ENCODE assay signal across 15 cellular contexts in the genomic region with DNA sequence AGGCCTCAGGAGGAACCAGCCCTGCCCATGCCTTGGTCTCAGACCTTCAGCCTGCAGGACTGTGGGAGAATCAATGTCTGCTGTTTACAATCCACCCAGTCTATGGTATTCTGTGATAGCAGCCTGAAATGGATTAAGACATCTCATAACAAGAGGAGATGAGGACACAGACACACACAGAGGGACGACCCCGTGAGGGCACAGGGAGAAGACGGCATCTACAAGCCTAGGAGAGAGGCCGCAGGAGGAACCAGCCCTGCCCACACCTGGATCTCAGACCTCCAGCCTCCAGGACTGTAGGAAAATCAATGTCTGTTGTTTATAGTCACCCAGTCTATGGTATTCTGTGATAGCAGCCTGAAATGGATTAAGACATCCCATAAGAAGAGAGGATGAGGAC. TPM values are rescaled to one million over a fixed set of nuclear protein-coding genes. Genes with fewer than 3 reads are reported as not detected.
DNase-seq lines count a peak whose midpoint lies in the region; ATAC-seq, FAIRE-seq and TF ChIP-seq lines count a peak whose summit lies in the region.
"Had no signal": no experiment of that assay in that cellular context is flagged by ENCODE, and none has a peak within 500 bp of the region (broad histone marks: within the 10 kb centered on the region; RNA-seq: fewer than 3 reads in every experiment).

No MANE protein-coding gene starts in this region.

- H3K4me3 Mint-ChIP-seq in activated CD4-positive, alpha-beta memory T cell treated with anti-CD3 and anti-CD28 coated beads, Interleukin-2, amount 10 ng/mL, durations not matched to agents 7 days and 5 days, result peak overlapping the region; percentile 39
- peak overlapping the region; percentile 20 to 64 (median 43) for H3K4me3 Mint-ChIP-seq in immature natural killer cell
- peak overlapping the region; percentile 56 to 69 for H3K4me3 Mint-ChIP-seq in stimulated activated naive B cell treated with anti-CD40 and anti-IgM and Interleukin-4, amounts not matched to agents 10 μg/mL and 1 μg/mL and 100 μg/mL, for 72 hours
- H3K4me3 Mint-ChIP-seq: activated naive CD8-positive, alpha-beta T cell treated with anti-CD3 and anti-CD28 coated beads, Interleukin-2, amount 10 ng/mL, durations not matched to agents 7 days and 5 days had no signal

- no peaks in the 10 kb centered on the region for H3K27me3 ChIP-seq in transverse colon
- H3K27me3 ChIP-seq in BE2C, result no peaks in the 10 kb centered on the region
- H3K27me3 ChIP-seq: vagina had no signal

- H3K36me3 ChIP-seq in transverse colon (peaks cover 1 to 55% (median 32%) of the 10 kb centered on the region in 4 donors), BE2C (peaks cover 70% of the 10 kb centered on the region)

- DNase-seq in activated T-cell treated with anti-CD3 and anti-CD28 coated beads, Interleukin-2, amount 50 U/mL, for 1 hour, result peak; percentile 2
- DNase-seq in activated T-cell treated with anti-CD3 and anti-CD28 coated beads for 4 hours (no peak), immature natural killer cell (no peak), transverse colon (no peak), BE2C (no peak), D721Med (ENCODE audit: insufficient read length, low spot score) (no peak)
- DNase-seq in activated CD4-positive, alpha-beta memory T cell treated with anti-CD3 and anti-CD28 coated beads, Interleukin-2, amount 10 ng/mL, durations not matched to agents 7 days and 5 days, result peak; percentile 14
- no peak for DNase-seq in stimulated activated naive B cell treated with anti-CD40 and anti-IgM and Interleukin-4, amounts not matched to agents 10 μg/mL and 1 μg/mL and 100 μg/mL, for 72 hours
- DNase-seq: NCI-H1417 treated with DMSO at 0.1 percent for 48 hours; NCI-H524; stimulated activated CD4-positive, alpha-beta T cell treated with anti-CD3 and anti-CD28 coated beads, Interleukin-12 subunit alpha, Interleukin-12 subunit beta, amount 100 ng/mL, for 4 hours had no signal

- intact Hi-C loops in transverse colon (cut with DNase I; ENCODE audit: low total_unique reads), result no loop called here

- CTCF ChIA-PET in activated CD4-positive, alpha-beta memory T cell treated with anti-CD3 and anti-CD28 coated beads, Interleukin-2, amount 10 ng/mL, durations not matched to agents 7 days and 5 days (lab: Charles Lee), result no interaction called here

- TF ChIP-seq EP300 in transverse colon (IDR thresholded peaks at IDR 0.05; ENCODE audit: low read depth), result no peak

- ATAC-seq in stimulated activated naive B cell treated with anti-CD40 and anti-IgM and Interleukin-4, amounts not matched to agents 10 μg/mL and 1 μg/mL and 100 μg/mL, for 72 hours (replicated peaks), result no peak

- no peaks in the 10 kb centered on the region for H3K9me3 ChIP-seq in transverse colon
- H3K9me3 ChIP-seq in BE2C, result no peaks in the 10 kb centered on the region
- H3K9me3 ChIP-seq: vagina had no signal

- peaks cover 10 to 38% (median 33%) of the 10 kb centered on the region in 4 donors for H3K4me1 ChIP-seq in transverse colon
- no peaks in the 10 kb centered on the region for H3K4me1 ChIP-seq in BE2C

- H3K9me3 Mint-ChIP-seq in activated CD4-positive, alpha-beta memory T cell treated with anti-CD3 and anti-CD28 coated beads, Interleukin-2, amount 10 ng/mL, durations not matched to agents 7 days and 5 days, result no peaks in the 10 kb centered on the region
- H3K9me3 Mint-ChIP-seq in immature natural killer cell, result no peaks in the 10 kb centered on the region
- peaks cover 0 to 2% of the 10 kb centered on the region in 2 donors for H3K9me3 Mint-ChIP-seq in stimulated activated naive B cell treated with anti-CD40 and anti-IgM and Interleukin-4, amounts not matched to agents 10 μg/mL and 1 μg/mL and 100 μg/mL, for 72 hours
- H3K9me3 Mint-ChIP-seq: activated naive CD8-positive, alpha-beta T cell treated with anti-CD3 and anti-CD28 coated beads, Interleukin-2, amount 10 ng/mL, durations not matched to agents 7 days and 5 days had no signal

- H3K4me1 Mint-ChIP-seq in activated CD4-positive, alpha-beta memory T cell treated with anti-CD3 and anti-CD28 coated beads, Interleukin-2, amount 10 ng/mL, durations not matched to agents 7 days and 5 days, result peaks cover 40% of the 10 kb centered on the region
- peaks cover 35 to 36% of the 10 kb centered on the region in 2 donors for H3K4me1 Mint-ChIP-seq in immature natural killer cell
- H3K4me1 Mint-ChIP-seq in stimulated activated naive B cell treated with anti-CD40 and anti-IgM and Interleukin-4, amounts not matched to agents 10 μg/mL and 1 μg/mL and 100 μg/mL, for 72 hours, result peaks cover 29 to 60% of the 10 kb centered on the region in 2 donors

- peaks cover 67% of the 10 kb centered on the region for H3K36me3 Mint-ChIP-seq in activated CD4-positive, alpha-beta memory T cell treated with anti-CD3 and anti-CD28 coated beads, Interleukin-2, amount 10 ng/mL, durations not matched to agents 7 days and 5 days (ENCODE audit: low read depth)
- peaks cover 8 to 28% (median 18%) of the 10 kb centered on the region in 3 donors for H3K36me3 Mint-ChIP-seq in immature natural killer cell
- H3K36me3 Mint-ChIP-seq in stimulated activated naive B cell treated with anti-CD40 and anti-IgM and Interleukin-4, amounts not matched to agents 10 μg/mL and 1 μg/mL and 100 μg/mL, for 72 hours, result peaks cover 66 to 79% of the 10 kb centered on the region in 2 donors

- no peak overlapping the region for H3K27ac ChIP-seq in transverse colon
- H3K27ac ChIP-seq: vagina had no signal

- POLR2A ChIA-PET in activated CD4-positive, alpha-beta memory T cell treated with anti-CD3 and anti-CD28 coated beads, Interleukin-2, amount 10 ng/mL, durations not matched to agents 7 days and 5 days (lab: Charles Lee), result no interaction called here

- in situ Hi-C loops in transverse colon (cut with MboI; ENCODE audit: low pct_ligation_motif_present in 1 of 4, low pct_unique_long_range_greater_than_20kb in 1 of 4, low sequenced_read_pairs in 3 of 4), result loop anchor here in 1 of 4 donors (25.0 kb wide), 1 partner anchor 199 kb away; a partner anchor contains a TSS

- H3K4me3 ChIP-seq in transverse colon (no peak overlapping the region), BE2C (ENCODE audit: low read depth, low read length) (no peak overlapping the region)
- H3K4me3 ChIP-seq: vagina had no signal

- FAIRE-seq in D721Med (lab: Jason Lieb, UNC), result no peak
- FAIRE-seq: G401.6 had no signal

- no peaks in the 10 kb centered on the region for H3K27me3 Mint-ChIP-seq in activated CD4-positive, alpha-beta memory T cell treated with anti-CD3 and anti-CD28 coated beads, Interleukin-2, amount 10 ng/mL, durations not matched to agents 7 days and 5 days
- peaks cover 13 to 23% (median 18%) of the 10 kb centered on the region in 3 donors for H3K27me3 Mint-ChIP-seq in immature natural killer cell (ENCODE audit: low read depth in 3 of 3)
- H3K27me3 Mint-ChIP-seq in stimulated activated naive B cell treated with anti-CD40 and anti-IgM and Interleukin-4, amounts not matched to agents 10 μg/mL and 1 μg/mL and 100 μg/mL, for 72 hours, result no peaks in the 10 kb centered on the region
- H3K27me3 Mint-ChIP-seq: activated naive CD8-positive, alpha-beta T cell treated with anti-CD3 and anti-CD28 coated beads, Interleukin-2, amount 10 ng/mL, durations not matched to agents 7 days and 5 days had no signal

- no peak overlapping the region for H3K27ac Mint-ChIP-seq in activated CD4-positive, alpha-beta memory T cell treated with anti-CD3 and anti-CD28 coated beads, Interleukin-2, amount 10 ng/mL, durations not matched to agents 7 days and 5 days
- H3K27ac Mint-ChIP-seq in immature natural killer cell, result peak overlapping the region in 1 of 6 donors; percentile 29
- H3K27ac Mint-ChIP-seq in stimulated activated naive B cell treated with anti-CD40 and anti-IgM and Interleukin-4, amounts not matched to agents 10 μg/mL and 1 μg/mL and 100 μg/mL, for 72 hours, result peak overlapping the region; percentile 93
- H3K27ac Mint-ChIP-seq: activated naive CD8-positive, alpha-beta T cell treated with anti-CD3 and anti-CD28 coated beads, Interleukin-2, amount 10 ng/mL, durations not matched to agents 7 days and 5 days had no signal

- TF ChIP-seq CTCF in transverse colon (IDR thresholded peaks at IDR 0.05), result no peak
- no peak for TF ChIP-seq CTCF in BE2C (IDR thresholded peaks at IDR 0.05; ENCODE audit: low read depth, low read length)
- no peak for TF ChIP-seq CTCF in D721Med (IDR thresholded peaks at IDR 0.05; ENCODE audit: insufficient read depth, missing control alignments)

- TF ChIP-seq POLR2A in transverse colon (IDR thresholded peaks at IDR 0.05), result no peak

- WGBS in transverse colon (ENCODE audit: low coverage in 1 of 2), 2 donors, result 40 to 87% methylated on average over 2 to 4 of the region's 4 CpGs

RNA-seq across cellular contexts. Expression of a gene that starts 3.3 kb away (rescaled TPM):
- total RNA-seq in activated CD4-positive, alpha-beta memory T cell treated with anti-CD3 and anti-CD28 coated beads, Interleukin-2, amount 10 ng/mL, durations not matched to agents 7 days and 5 days, result 100 to 1,000 TPM; 249 to 255 TPM
- 100 to 1,000 TPM; 330 to 354 (median 347) TPM for polyA plus RNA-seq in immature natural killer cell
- 100 to 1,000 TPM; 473 to 699 (median 574) TPM for total RNA-seq in transverse colon
- 1,228 TPM for polyA plus RNA-seq in BE2C (2012; ENCODE audit: insufficient read depth, insufficient read length, low read depth)

RNA-seq across cellular contexts. Expression of a gene that starts 52.1 kb away (rescaled TPM):
- 10 to 100 TPM; 35.2 to 35.4 TPM for total RNA-seq in activated CD4-positive, alpha-beta memory T cell treated with anti-CD3 and anti-CD28 coated beads, Interleukin-2, amount 10 ng/mL, durations not matched to agents 7 days and 5 days
- 1 to 10 TPM in 2 of 3 donors, under 1 TPM in 1; 0.79 to 5.0 (median 1.5) TPM for polyA plus RNA-seq in immature natural killer cell
- 10 to 100 TPM in 1 of 4 donors, 1 to 10 TPM in 3; 3.0 to 11.1 (median 5.8) TPM for total RNA-seq in transverse colon
- 1.3 TPM for polyA plus RNA-seq in BE2C (2012; ENCODE audit: insufficient read depth, insufficient read length, low read depth)
- polyA plus RNA-seq: neural cell had no signal

Comparison
In these comparisons a context has a peak if more than half of its experiments do, and no peak if none do; other contexts are left out.
1. DNase-seq: peak in activated T-cell treated with anti-CD3 and anti-CD28 coated beads, Interleukin-2, amount 50 U/mL, for 1 hour (single experiment) and activated CD4-positive, alpha-beta memory T cell treated with anti-CD3 and anti-CD28 coated beads, Interleukin-2, amount 10 ng/mL, durations not matched to agents 7 days and 5 days (single experiment); none in activated T-cell treated with anti-CD3 and anti-CD28 coated beads for 4 hours (single experiment), immature natural killer cell (0 of 3), stimulated activated naive B cell treated with anti-CD40 and anti-IgM and Interleukin-4, amounts not matched to agents 10 μg/mL and 1 μg/mL and 100 μg/mL, for 72 hours (single experiment), transverse colon (single experiment), BE2C (single experiment) and D721Med (single experiment).
2. Peak in every context shown above with its lines, with median percentiles within 50 percentile points of each other: H3K4me3 Mint-ChIP-seq.